Comparison of ENCODE assay signal across 14 cellular contexts in the genomic region with DNA sequence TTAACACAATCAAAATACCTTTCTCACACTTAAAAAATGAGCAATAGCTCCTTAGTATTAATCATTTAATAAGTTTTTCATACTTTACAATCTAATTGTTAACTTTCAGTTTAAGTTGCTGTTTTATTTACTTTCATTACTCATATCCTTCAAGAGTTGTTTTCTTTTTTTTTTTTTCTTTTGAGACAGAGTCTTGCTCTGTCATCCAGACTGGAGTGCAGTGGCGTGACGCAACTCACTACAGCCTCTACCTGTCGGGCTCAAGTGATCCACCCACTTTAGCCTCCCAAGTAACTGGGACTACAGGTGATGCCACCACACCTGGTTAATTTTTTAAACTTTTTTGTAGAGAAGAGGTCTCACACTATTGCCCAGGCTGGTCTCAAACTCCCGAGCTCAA. TPM values are rescaled to one million over a fixed set of nuclear protein-coding genes. Genes with fewer than 3 reads are reported as not detected.
"Had no signal": no experiment of that assay in that cellular context is flagged by ENCODE, and none has a peak within 500 bp of the region (broad histone marks: within the 10 kb centered on the region; RNA-seq: fewer than 3 reads in every experiment).

No MANE protein-coding gene starts in this region.

- H3K27ac Mint-ChIP-seq: brain, nephron progenitor cell had no signal

- H3K9me3 Mint-ChIP-seq: activated naive CD4-positive, alpha-beta T cell treated with anti-CD3 and anti-CD28 coated beads, Interleukin-2, amount 50 U/mL, for 24 hours; brain; nephron progenitor cell had no signal

- H3K27ac ChIP-seq: heart right ventricle, vagina had no signal

- H3K4me3 Mint-ChIP-seq: activated naive CD4-positive, alpha-beta T cell treated with anti-CD3 and anti-CD28 coated beads, Interleukin-2, amount 50 U/mL, for 24 hours; brain; nephron progenitor cell had no signal

- FAIRE-seq: islet of Langerhans had no signal

- H3K4me3 ChIP-seq: dorsolateral prefrontal cortex, gastrocnemius medialis, heart right ventricle, vagina had no signal

- DNase-seq: activated CD4-positive, alpha-beta T cell treated with anti-CD3 and anti-CD28 coated beads, Interleukin-2, amount 50 U/mL, for 4 hours; activated CD4-positive, CD25-positive, alpha-beta regulatory T cell; activated T-cell treated with anti-CD3 and anti-CD28 coated beads, Interleukin-2, amount 50 U/mL, for 1 hour; amygdala; dorsolateral prefrontal cortex; gastrocnemius medialis; heart right ventricle; nephron progenitor cell; stimulated activated CD4-positive, alpha-beta T cell treated with anti-CD3 and anti-CD28 coated beads, Interleukin-15, amount 100 ng/mL, for 24 hours had no signal

- H3K27me3 Mint-ChIP-seq: activated naive CD4-positive, alpha-beta T cell treated with anti-CD3 and anti-CD28 coated beads, Interleukin-2, amount 50 U/mL, for 24 hours; brain had no signal

- H3K27me3 ChIP-seq: dorsolateral prefrontal cortex, gastrocnemius medialis, heart right ventricle, vagina had no signal

- H3K4me1 Mint-ChIP-seq: nephron progenitor cell had no signal

- ATAC-seq: gastrocnemius medialis, left lobe of liver had no signal

- H3K9me3 ChIP-seq: gastrocnemius medialis, heart right ventricle, vagina had no signal

RNA-seq across cellular contexts. Expression of a gene that starts 29.1 kb away (rescaled TPM):
- total RNA-seq: vagina had no signal
